15 cellular contexts compared by ENCODE assay signal in the genomic region with DNA sequence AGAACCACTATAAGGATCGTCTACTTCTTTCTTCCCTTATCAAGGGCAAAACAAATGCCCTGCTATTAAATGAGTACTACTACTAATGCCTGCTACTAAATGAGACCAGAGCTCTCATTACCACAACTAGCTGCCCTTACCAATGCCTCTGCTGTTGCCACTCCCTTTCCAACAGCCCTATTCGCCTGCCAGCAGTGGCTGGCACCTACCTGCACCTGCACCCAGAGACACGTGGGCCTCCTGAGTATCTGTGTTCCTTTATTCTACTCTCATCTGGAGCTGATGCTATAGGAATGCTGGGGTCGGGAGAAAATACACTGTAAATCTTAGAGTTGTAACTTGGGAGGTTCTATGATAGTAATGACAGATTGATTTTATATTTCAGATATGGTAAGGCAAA.
"Had no signal": no experiment of that assay in that cellular context is flagged by ENCODE, and none has a peak within 500 bp of the region (broad histone marks: within the 10 kb centered on the region; RNA-seq: fewer than 3 reads in every experiment).

No MANE protein-coding gene starts in this region.

- ATAC-seq: activated CD8-positive, alpha-beta memory T cell treated with anti-CD3 and anti-CD28 coated beads, Interleukin-2, amount 10 ng/mL, durations not matched to agents 7 days and 5 days; body of pancreas; foreskin keratinocyte; right cardiac atrium had no signal

- DNase-seq: activated B cell treated with CpG ODN at 0.5 μM for 24 hours; activated CD4-positive, alpha-beta memory T cell treated with anti-CD3 and anti-CD28 coated beads, Interleukin-2, amount 10 ng/mL, durations not matched to agents 7 days and 5 days; activated CD4-positive, alpha-beta T cell treated with anti-CD3 and anti-CD28 coated beads for 48 hours; activated CD8-positive, alpha-beta memory T cell treated with anti-CD3 and anti-CD28 coated beads, Interleukin-2, amount 10 ng/mL, durations not matched to agents 7 days and 5 days; activated naive CD4-positive, alpha-beta T cell; activated naive CD8-positive, alpha-beta T cell treated with anti-CD3 and anti-CD28 coated beads, Interleukin-2, amount 10 ng/mL, durations not matched to agents 7 days and 5 days; body of pancreas; dorsolateral prefrontal cortex; foreskin keratinocyte; glutamatergic neuron; left ventricle myocardium inferior; naive B cell; right cardiac atrium; stimulated activated CD4-positive, alpha-beta T cell treated with anti-CD3 and anti-CD28 coated beads, Interleukin-15, amount 100 ng/mL, for 24 hours; stimulated activated CD4-positive, alpha-beta T cell treated with anti-CD3 and anti-CD28 coated beads, Interleukin-2, amount 100 ng/mL, for 48 hours had no signal
